1 cellular context compared by ENCODE assay signal in the genomic region with DNA sequence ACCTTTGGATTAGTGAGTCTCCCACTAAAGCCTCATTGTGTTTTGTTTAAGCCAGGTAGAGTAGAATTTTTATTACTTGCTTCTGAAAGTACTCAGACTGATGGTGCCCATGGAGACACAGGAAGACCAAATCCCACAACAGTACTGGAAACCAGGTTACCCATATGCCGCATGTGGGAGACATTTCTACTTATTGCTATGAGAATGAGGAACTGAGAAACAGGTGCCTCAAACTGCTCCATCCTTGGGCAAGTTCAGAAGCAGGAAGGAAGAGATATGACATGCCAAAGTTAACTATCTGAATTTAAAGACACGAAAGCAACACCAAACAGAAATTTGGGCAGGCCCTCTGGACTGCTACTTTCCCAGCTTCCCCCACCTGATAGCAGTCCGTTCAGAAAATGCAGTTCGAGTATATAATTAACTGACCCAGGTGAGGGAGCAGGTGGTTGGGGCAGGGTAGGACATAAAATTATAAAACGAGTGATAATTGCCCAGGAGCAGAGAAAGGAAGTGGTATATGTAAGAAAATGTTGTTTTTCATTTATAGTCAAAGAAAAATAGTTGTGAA.
TF ChIP-seq lines count a peak whose summit lies in the region.

No MANE protein-coding gene starts in this region.

TF ChIP-seq in SK-N-SH treated with all-trans-retinoic acid at 6 μM for 48 hours, 23 proteins besides CTCF, POLR2A, EP300 and RAD21 (continued from another document):
- TF ChIP-seq, protein P1, sequence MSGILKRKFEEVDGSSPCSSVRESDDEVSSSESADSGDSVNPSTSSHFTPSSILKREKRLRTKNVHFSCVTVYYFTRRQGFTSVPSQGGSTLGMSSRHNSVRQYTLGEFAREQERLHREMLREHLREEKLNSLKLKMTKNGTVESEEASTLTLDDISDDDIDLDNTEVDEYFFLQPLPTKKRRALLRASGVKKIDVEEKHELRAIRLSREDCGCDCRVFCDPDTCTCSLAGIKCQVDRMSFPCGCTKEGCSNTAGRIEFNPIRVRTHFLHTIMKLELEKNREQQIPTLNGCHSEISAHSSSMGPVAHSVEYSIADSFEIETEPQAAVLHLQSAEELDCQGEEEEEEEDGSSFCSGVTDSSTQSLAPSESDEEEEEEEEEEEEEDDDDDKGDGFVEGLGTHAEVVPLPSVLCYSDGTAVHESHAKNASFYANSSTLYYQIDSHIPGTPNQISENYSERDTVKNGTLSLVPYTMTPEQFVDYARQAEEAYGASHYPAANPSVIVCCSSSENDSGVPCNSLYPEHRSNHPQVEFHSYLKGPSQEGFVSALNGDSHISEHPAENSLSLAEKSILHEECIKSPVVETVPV (CRISPR knock-in tag; IDR thresholded peaks at IDR 0.05) = no peak
- TF ChIP-seq ZNF70 (CRISPR knock-in tag; IDR thresholded peaks at IDR 0.05) = no peak
- TF ChIP-seq SNAI2 (CRISPR knock-in tag; IDR thresholded peaks at IDR 0.05) = no peak
- TF ChIP-seq ZFP3 (CRISPR knock-in tag; IDR thresholded peaks at IDR 0.05) = no peak
- TF ChIP-seq TOX (CRISPR knock-in tag; IDR thresholded peaks at IDR 0.05; ENCODE audit: borderline replicate concordance) = no peak
